Comparison of ENCODE assay signal across 23 cellular contexts in the genomic region with DNA sequence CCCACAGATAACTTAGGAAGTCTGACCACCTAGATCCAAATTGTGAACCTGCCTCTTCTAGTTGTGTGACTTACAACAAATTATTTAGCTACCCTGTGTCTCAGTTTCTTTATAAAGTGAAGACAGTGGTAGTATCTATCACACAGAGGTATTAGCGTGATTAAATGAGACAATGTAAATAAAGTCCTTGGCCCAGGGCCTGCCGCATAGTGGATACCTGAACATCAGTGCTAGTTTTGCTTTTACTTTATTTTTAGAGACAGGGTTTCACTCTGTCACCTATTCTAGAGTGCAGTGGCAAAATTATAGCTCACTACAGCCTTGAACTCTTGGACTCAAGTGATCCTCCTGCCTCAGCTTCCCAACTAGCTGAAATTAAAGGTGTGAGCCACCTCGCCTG.
"Had no signal": no experiment of that assay in that cellular context is flagged by ENCODE, and none has a peak within 500 bp of the region (broad histone marks: within the 10 kb centered on the region; RNA-seq: fewer than 3 reads in every experiment).

No MANE protein-coding gene starts in this region.

- H3K4me3 Mint-ChIP-seq: activated CD4-positive, alpha-beta T cell treated with anti-CD3 and anti-CD28 coated beads for 36 hours; activated naive CD8-positive, alpha-beta T cell; activated T-cell treated with anti-CD3 and anti-CD28 coated beads, Interleukin-2, amount 50 U/mL, for 24 hours; activated T-helper 17 cell treated with anti-CD3 and anti-CD28 coated beads, Interleukin-2, amount 50 U/mL, for 72 hours; naive thymus-derived CD4-positive, alpha-beta T cell; neural crest cell had no signal

- H3K27me3 Mint-ChIP-seq: activated CD4-positive, alpha-beta T cell treated with anti-CD3 and anti-CD28 coated beads for 36 hours; activated naive CD8-positive, alpha-beta T cell; activated T-cell treated with anti-CD3 and anti-CD28 coated beads, Interleukin-2, amount 50 U/mL, for 24 hours; activated T-helper 17 cell treated with anti-CD3 and anti-CD28 coated beads, Interleukin-2, amount 50 U/mL, for 72 hours; naive thymus-derived CD4-positive, alpha-beta T cell; stimulated activated naive B cell treated with anti-CD40 and anti-IgM and Interleukin-4, amounts not matched to agents 10 μg/mL and 1 μg/mL and 100 μg/mL, for 72 hours had no signal

- H3K36me3 Mint-ChIP-seq: activated naive CD8-positive, alpha-beta T cell; naive thymus-derived CD4-positive, alpha-beta T cell had no signal

- ATAC-seq: activated CD4-positive, alpha-beta T cell treated with anti-CD3 and anti-CD28 coated beads for 36 hours; activated T-helper 17 cell treated with anti-CD3 and anti-CD28 coated beads, Interleukin-2, amount 50 U/mL, for 72 hours; foreskin keratinocyte; naive thymus-derived CD4-positive, alpha-beta T cell had no signal

- H3K4me1 Mint-ChIP-seq: activated CD4-positive, alpha-beta T cell treated with anti-CD3 and anti-CD28 coated beads for 36 hours; activated T-helper 17 cell treated with anti-CD3 and anti-CD28 coated beads, Interleukin-2, amount 50 U/mL, for 72 hours; naive thymus-derived CD4-positive, alpha-beta T cell had no signal

- H3K27ac ChIP-seq: adrenal gland, foreskin keratinocyte, testis, vagina had no signal

- H3K4me3 ChIP-seq: adrenal gland, lung, testis, vagina had no signal

- H3K27me3 ChIP-seq: adrenal gland, foreskin keratinocyte, testis, vagina had no signal

- H3K4me1 ChIP-seq: adrenal gland, testis had no signal

- DNase-seq: activated CD4-positive, alpha-beta T cell treated with anti-CD3 and anti-CD28 coated beads for 36 hours; activated CD4-positive, alpha-beta T cell treated with anti-CD3 and anti-CD28 coated beads, Interleukin-2, amount 50 U/mL, for 4 hours; activated CD8-positive, alpha-beta memory T cell treated with anti-CD3 and anti-CD28 coated beads for 24 hours; activated CD8-positive, alpha-beta memory T cell treated with anti-CD3 and anti-CD28 coated beads, Interleukin-2, amount 50 U/mL, for 4 hours; activated naive CD4-positive, alpha-beta T cell; activated T-cell treated with anti-CD3 and anti-CD28 coated beads, Interleukin-2, amount 50 U/mL, for 24 hours; adrenal gland; central memory CD4-positive, alpha-beta T cell; dermis blood vessel endothelial cell; effector memory CD4-positive, alpha-beta T cell; foreskin keratinocyte; kidney; naive thymus-derived CD4-positive, alpha-beta T cell; stimulated activated CD4-positive, alpha-beta T cell treated with anti-CD3 and anti-CD28 coated beads, Interleukin-2, amount 100 ng/mL, for 48 hours; stimulated activated CD8-positive, alpha-beta memory T cell treated with anti-CD3 and anti-CD28 coated beads, Interleukin-4, amount 100 ng/mL, for 48 hours; stimulated activated naive B cell treated with anti-CD40 and anti-IgM and Interleukin-4, amounts not matched to agents 10 μg/mL and 1 μg/mL and 100 μg/mL, for 72 hours; testis; trophoblast cell had no signal

- H3K27ac Mint-ChIP-seq: activated CD4-positive, alpha-beta T cell treated with anti-CD3 and anti-CD28 coated beads for 36 hours; activated naive CD8-positive, alpha-beta T cell; activated T-cell treated with anti-CD3 and anti-CD28 coated beads, Interleukin-2, amount 50 U/mL, for 24 hours; activated T-helper 17 cell treated with anti-CD3 and anti-CD28 coated beads, Interleukin-2, amount 50 U/mL, for 72 hours; naive thymus-derived CD4-positive, alpha-beta T cell had no signal
